34 cellular contexts compared by ENCODE assay signal in the genomic region with DNA sequence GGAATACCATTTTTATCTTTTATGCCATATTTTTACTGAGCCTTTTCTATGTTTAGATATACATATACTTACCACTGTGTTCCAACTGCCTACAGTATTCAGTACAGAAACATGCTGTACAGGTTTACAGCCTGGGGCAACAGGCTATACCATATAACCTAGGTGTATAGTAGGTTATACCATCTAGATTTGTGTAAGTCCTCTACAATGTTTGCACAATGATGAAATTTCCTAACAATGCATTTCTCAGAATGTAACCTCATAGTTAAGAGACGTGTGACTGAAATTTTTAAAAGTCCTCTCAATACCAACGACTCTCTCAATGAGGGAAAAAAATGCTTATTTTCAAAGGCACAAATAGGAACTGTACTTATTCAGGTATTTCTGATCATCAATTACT. TPM values are rescaled to one million over a fixed set of nuclear protein-coding genes. Genes with fewer than 3 reads are reported as not detected.
"Had no signal": no experiment of that assay in that cellular context is flagged by ENCODE, and none has a peak within 500 bp of the region (broad histone marks: within the 10 kb centered on the region; RNA-seq: fewer than 3 reads in every experiment).

No MANE protein-coding gene starts in this region.

- H3K27me3 Mint-ChIP-seq: activated naive CD8-positive, alpha-beta T cell; brain; naive thymus-derived CD8-positive, alpha-beta T cell; stimulated activated memory B cell treated with anti-CD40 and anti-IgM and Interleukin-4, amounts not matched to agents 10 μg/mL and 1 μg/mL and 100 μg/mL, for 72 hours; stimulated activated naive CD8-positive, alpha-beta T cell treated with anti-CD3 and anti-CD28 coated beads, Interleukin-15, amount 100 ng/mL, for 72 hours had no signal

- DNase-seq: activated CD4-positive, alpha-beta T cell treated with anti-CD3 and anti-CD28 coated beads for 48 hours; activated CD4-positive, alpha-beta T cell treated with anti-CD3 and anti-CD28 coated beads, Interleukin-2, amount 50 U/mL, for 48 hours; activated CD8-positive, alpha-beta memory T cell treated with anti-CD3 and anti-CD28 coated beads for 24 hours; activated effector memory CD4-positive, alpha-beta T cell treated with Interleukin-2 at 50 U/mL for 16 hours; activated naive CD4-positive, alpha-beta T cell treated with Interleukin-2 at 50 U/mL for 16 hours; adrenal gland; dorsolateral prefrontal cortex; effector memory CD4-positive, alpha-beta T cell; foreskin fibroblast; heart left ventricle; hypothalamus; immature natural killer cell; kidney; left colon; midbrain; naive thymus-derived CD8-positive, alpha-beta T cell; occipital lobe; stimulated activated CD4-positive, alpha-beta T cell treated with anti-CD3 and anti-CD28 coated beads, Interleukin-1b, Interleukin-23, amount 100 ng/mL, for 48 hours; stimulated activated CD4-positive, alpha-beta T cell treated with anti-CD3 and anti-CD28 coated beads, Interleukin-4, amount 100 ng/mL, for 4 hours; stimulated activated CD8-positive, alpha-beta memory T cell treated with anti-CD3 and anti-CD28 coated beads, Interleukin-4, amount 100 ng/mL, for 48 hours; stimulated activated naive CD8-positive, alpha-beta T cell treated with anti-CD3 and anti-CD28 coated beads, Interleukin-15, amount 100 ng/mL, for 72 hours; substantia nigra; T-helper 9 cell; tibial artery; WERI-Rb-1 had no signal

- H3K4me1 ChIP-seq: adrenal gland, ascending aorta, heart left ventricle, neural progenitor cell, right atrium auricular region, tibial artery had no signal

- H3K9me3 Mint-ChIP-seq: immature natural killer cell; neural progenitor cell; stimulated activated memory B cell treated with anti-CD40 and anti-IgM and Interleukin-4, amounts not matched to agents 10 μg/mL and 1 μg/mL and 100 μg/mL, for 72 hours; stimulated activated naive CD8-positive, alpha-beta T cell treated with anti-CD3 and anti-CD28 coated beads, Interleukin-15, amount 100 ng/mL, for 72 hours had no signal

- H3K4me3 ChIP-seq: adrenal gland, ascending aorta, coronary artery, dorsolateral prefrontal cortex, heart left ventricle, neural progenitor cell, right atrium auricular region, smooth muscle cell, tibial artery had no signal

- H3K36me3 ChIP-seq: adrenal gland, ascending aorta, neural progenitor cell, right atrium auricular region had no signal

- H3K27ac Mint-ChIP-seq: activated naive CD8-positive, alpha-beta T cell; brain; naive thymus-derived CD8-positive, alpha-beta T cell; neural progenitor cell; stimulated activated memory B cell treated with anti-CD40 and anti-IgM and Interleukin-4, amounts not matched to agents 10 μg/mL and 1 μg/mL and 100 μg/mL, for 72 hours; stimulated activated naive CD8-positive, alpha-beta T cell treated with anti-CD3 and anti-CD28 coated beads, Interleukin-15, amount 100 ng/mL, for 72 hours had no signal

- H3K27ac ChIP-seq: adrenal gland, ascending aorta, coronary artery, dorsolateral prefrontal cortex, heart left ventricle, neural progenitor cell, right atrium auricular region, tibial artery, WERI-Rb-1 had no signal

- FAIRE-seq: kidney had no signal

- H3K9me3 ChIP-seq: adrenal gland, ascending aorta, heart left ventricle, right atrium auricular region, tibial artery had no signal

- H3K4me3 Mint-ChIP-seq: activated naive CD8-positive, alpha-beta T cell; brain; immature natural killer cell; naive thymus-derived CD8-positive, alpha-beta T cell; neural progenitor cell; stimulated activated memory B cell treated with anti-CD40 and anti-IgM and Interleukin-4, amounts not matched to agents 10 μg/mL and 1 μg/mL and 100 μg/mL, for 72 hours; stimulated activated naive CD8-positive, alpha-beta T cell treated with anti-CD3 and anti-CD28 coated beads, Interleukin-15, amount 100 ng/mL, for 72 hours had no signal

- H3K27me3 ChIP-seq: adrenal gland, ascending aorta, dorsolateral prefrontal cortex, heart left ventricle, neural progenitor cell, right atrium auricular region, tibial artery had no signal

- H3K4me2 ChIP-seq: neural progenitor cell, smooth muscle cell had no signal

- H3K4me1 Mint-ChIP-seq: brain; immature natural killer cell; neural progenitor cell; stimulated activated memory B cell treated with anti-CD40 and anti-IgM and Interleukin-4, amounts not matched to agents 10 μg/mL and 1 μg/mL and 100 μg/mL, for 72 hours; stimulated activated naive CD8-positive, alpha-beta T cell treated with anti-CD3 and anti-CD28 coated beads, Interleukin-15, amount 100 ng/mL, for 72 hours had no signal

- ATAC-seq: activated CD4-positive, CD25-positive, alpha-beta regulatory T cell treated with anti-CD3 and anti-CD28 coated beads, Interleukin-2, amount 50 U/mL, for 24 hours; heart left ventricle; left colon; naive thymus-derived CD8-positive, alpha-beta T cell; stimulated activated memory B cell treated with anti-CD40 and anti-IgM and Interleukin-4, amounts not matched to agents 10 μg/mL and 1 μg/mL and 100 μg/mL, for 72 hours; stimulated activated naive CD8-positive, alpha-beta T cell treated with anti-CD3 and anti-CD28 coated beads, Interleukin-15, amount 100 ng/mL, for 72 hours had no signal

- H2AFZ ChIP-seq: neural progenitor cell had no signal

RNA-seq across cellular contexts. Expression of a gene that starts 21.9 kb away (rescaled TPM):
- total RNA-seq: ascending aorta had no signal
